25 cellular contexts compared by ENCODE assay signal in genomic region chr13:29524176-29524575, GRCh38.
DNase-seq lines count a peak whose midpoint lies in the region; ATAC-seq, FAIRE-seq and TF ChIP-seq lines count a peak whose summit lies in the region.
"Had no signal": no experiment of that assay in that cellular context is flagged by ENCODE, and none has a peak within 500 bp of the region (broad histone marks: within the 10 kb centered on the region; RNA-seq: fewer than 3 reads in every experiment).

No MANE protein-coding gene starts in this region.

- H3K4me1 Mint-ChIP-seq in activated T-cell treated with anti-CD3 and anti-CD28 coated beads, Interleukin-2, amount 50 U/mL, for 4 hours (ENCODE audit: low read depth): no peaks in the 10 kb centered on the region
- peaks cover 47% of the 10 kb centered on the region for H3K4me1 Mint-ChIP-seq in osteocyte (ENCODE audit: unreplicated experiment)

- H3K36me3 ChIP-seq in endothelial cell of umbilical vein (ENCODE audit: control insufficient read depth in 2 of 2, extremely low read depth in 1 of 2, insufficient read depth in 2 of 2, low read length in 2 of 2) (peaks cover 16 to 19% of the 10 kb centered on the region in 2 experiments), vagina (peaks cover 0 to 33% of the 10 kb centered on the region in 2 donors)
- H3K36me3 ChIP-seq: adrenal gland had no signal

- H3K4me1 ChIP-seq in endothelial cell of umbilical vein (ENCODE audit: control insufficient read depth, extremely low read depth, insufficient read depth, low read length) (peaks cover 34% of the 10 kb centered on the region), vagina (peaks cover 25% of the 10 kb centered on the region)
- H3K4me1 ChIP-seq: adrenal gland, Caco-2, pancreas had no signal

- no peak for TF ChIP-seq CTCF in endothelial cell of umbilical vein (IDR thresholded peaks at IDR 0.05; ENCODE audit: extremely low read depth in 1 of 2, insufficient read depth in 1 of 2, low read depth in 1 of 2, low read length in 2 of 2)
- TF ChIP-seq CTCF in vagina (IDR thresholded peaks at IDR 0.05): no peak
- TF ChIP-seq CTCF in osteocyte (IDR thresholded peaks at IDR 0.05): no peak

- H3K9ac ChIP-seq in endothelial cell of umbilical vein (replicated peaks; ENCODE audit: extremely low read depth, insufficient read depth, low read length): no peak overlapping the region

- POLR2A ChIA-PET in endothelial cell of umbilical vein (lab: Charles Lee): no interaction called here

- TF ChIP-seq POLR2A in endothelial cell of umbilical vein (IDR thresholded peaks at IDR 0.05; ENCODE audit: low read depth, low read length): no peak
- no peak for TF ChIP-seq POLR2A in vagina (IDR thresholded peaks at IDR 0.05)

- H3K27ac ChIP-seq in endothelial cell of umbilical vein (ENCODE audit: insufficient read depth, low read depth, low read length) (peak overlapping the region; percentile 28), vagina (peak overlapping the region; percentile 81)
- H3K27ac ChIP-seq: 22Rv1, adrenal gland, pancreas had no signal

- ATAC-seq in activated T-cell treated with anti-CD3 and anti-CD28 coated beads, Interleukin-2, amount 50 U/mL, for 4 hours: no peak
- ATAC-seq in left lobe of liver (peak; percentile 49), HG02885 (IDR thresholded peaks at IDR 0.05; ENCODE audit: poor library complexity, unreplicated experiment) (no peak)
- ATAC-seq: T-helper 17 cell had no signal

- H3K4me3 ChIP-seq in endothelial cell of umbilical vein (replicated peaks in 1 of 3; ENCODE audit: insufficient read depth in 1 of 3, low read depth in 1 of 3, low read length in 3 of 3) (no peak overlapping the region), vagina (no peak overlapping the region)
- H3K4me3 ChIP-seq: adrenal gland, lung, pancreas had no signal

- no TSS peak for BruUV-seq in endothelial cell of umbilical vein (replicated peaks; lab: Mats Ljungman, UMichigan)

- H3K9me3 ChIP-seq in endothelial cell of umbilical vein (replicated peaks; ENCODE audit: control insufficient read depth, insufficient read depth, low read length) (no peaks in the 10 kb centered on the region), vagina (no peaks in the 10 kb centered on the region)
- H3K9me3 ChIP-seq: adrenal gland, Caco-2, pancreas had no signal

- H3K27me3 Mint-ChIP-seq in activated T-cell treated with anti-CD3 and anti-CD28 coated beads, Interleukin-2, amount 50 U/mL, for 4 hours (ENCODE audit: low read depth): no peaks in the 10 kb centered on the region
- H3K27me3 Mint-ChIP-seq in osteocyte (ENCODE audit: unreplicated experiment): no peaks in the 10 kb centered on the region
- H3K27me3 Mint-ChIP-seq: T-helper 17 cell had no signal

- no peak overlapping the region for H3K4me3 Mint-ChIP-seq in activated T-cell treated with anti-CD3 and anti-CD28 coated beads, Interleukin-2, amount 50 U/mL, for 4 hours
- no peak overlapping the region for H3K4me3 Mint-ChIP-seq in osteocyte (ENCODE audit: unreplicated experiment)
- H3K4me3 Mint-ChIP-seq: immature natural killer cell, T-helper 17 cell had no signal

- intact Hi-C loops in endothelial cell of umbilical vein (cut with micrococcal nuclease) (loop anchor here (5.0 kb wide), 1 partner anchor 68 kb away; no protein-coding TSS in a partner anchor), vagina (cut with DNase I) (no loop called here)

- H4K20me1 ChIP-seq in endothelial cell of umbilical vein (replicated peaks; ENCODE audit: control insufficient read depth, extremely low read depth, insufficient read depth, low read length): no peaks in the 10 kb centered on the region

- peaks cover 15% of the 10 kb centered on the region for H3K79me2 ChIP-seq in endothelial cell of umbilical vein (ENCODE audit: control insufficient read depth, insufficient read depth, low read length)

- H3K27ac Mint-ChIP-seq in osteocyte (ENCODE audit: unreplicated experiment): no peak overlapping the region
- H3K27ac Mint-ChIP-seq: T-helper 17 cell had no signal

- dilution Hi-C loops in endothelial cell of umbilical vein (cut with MboI; ENCODE audit: extremely low pct_ligation_motif_present, low sequenced_read_pairs): no loop called here

- DNase-seq in activated T-cell treated with anti-CD3 and anti-CD28 coated beads, Interleukin-2, amount 50 U/mL, for 1 hour: peak; percentile 7
- no peak for DNase-seq in activated T-cell treated with anti-CD3 and anti-CD28 coated beads, Interleukin-2, amount 50 U/mL, for 4 hours
- DNase-seq in endothelial cell of umbilical vein (ENCODE audit: low read depth, low spot score): no peak
- DNase-seq in left lobe of liver (ENCODE audit: low spot score): no peak
- no peak for DNase-seq in vagina (ENCODE audit: extremely low spot score in 2 of 2)
- DNase-seq in NCI-H1048 (lab: John Stamatoyannopoulos, UW): no peak
- DNase-seq in osteocyte (ENCODE audit: extremely low spot score, unreplicated experiment): no peak
- DNase-seq: activated CD4-positive, alpha-beta T cell treated with anti-CD3 and anti-CD28 coated beads, Interleukin-2, amount 50 U/mL, for 1 hour; activated CD8-positive, alpha-beta memory T cell treated with anti-CD3 and anti-CD28 coated beads, Interleukin-2, amount 50 U/mL, for 4 hours; activated effector memory CD4-positive, alpha-beta T cell treated with anti-CD3 and anti-CD28 coated beads, Interleukin-2, amount 50 U/mL, for 16 hours; Caco-2; caudate nucleus; effector CD8-positive, alpha-beta T cell; immature natural killer cell; IMR-90; NCI-H1417 treated with DMSO at 0.1 percent for 48 hours; NCI-H510A treated with DMSO at 0.1 percent for 48 hours; stimulated activated naive CD4-positive, alpha-beta T cell; T-helper 17 cell had no signal

- no peaks in the 10 kb centered on the region for H3K9me3 Mint-ChIP-seq in activated T-cell treated with anti-CD3 and anti-CD28 coated beads, Interleukin-2, amount 50 U/mL, for 4 hours
- H3K9me3 Mint-ChIP-seq in osteocyte (ENCODE audit: unreplicated experiment): no peaks in the 10 kb centered on the region
- H3K9me3 Mint-ChIP-seq: immature natural killer cell had no signal

- no peak overlapping the region for H2AFZ ChIP-seq in endothelial cell of umbilical vein (ENCODE audit: low read depth, low read length)

- H3K36me3 Mint-ChIP-seq in activated T-cell treated with anti-CD3 and anti-CD28 coated beads, Interleukin-2, amount 50 U/mL, for 4 hours (ENCODE audit: insufficient read depth): peaks cover 56% of the 10 kb centered on the region
- peaks cover 51% of the 10 kb centered on the region for H3K36me3 Mint-ChIP-seq in osteocyte (ENCODE audit: unreplicated experiment)

- no peak for FAIRE-seq in endothelial cell of umbilical vein (lab: Jason Lieb, UNC)
- FAIRE-seq: pancreas, RCC 7860 had no signal

- H3K4me2 ChIP-seq in endothelial cell of umbilical vein (ENCODE audit: insufficient read depth, low read length): no peak overlapping the region

- H3K9me1 ChIP-seq in endothelial cell of umbilical vein (replicated peaks; ENCODE audit: control insufficient read depth, extremely low read depth, insufficient read depth, low read length): no peaks in the 10 kb centered on the region

- CTCF ChIA-PET in endothelial cell of umbilical vein (lab: Charles Lee): no interaction called here

- H3K27me3 ChIP-seq in endothelial cell of umbilical vein (ENCODE audit: control insufficient read depth in 2 of 2, insufficient read depth in 2 of 2, low read length in 2 of 2) (no peaks in the 10 kb centered on the region), vagina (no peaks in the 10 kb centered on the region)
- H3K27me3 ChIP-seq: adrenal gland, pancreas had no signal

TF ChIP-seq in endothelial cell of umbilical vein, 7 proteins besides CTCF, POLR2A, EP300 and RAD21:
- TF ChIP-seq MAX (IDR thresholded peaks at IDR 0.05; ENCODE audit: insufficient read depth, insufficient read length): no peak
- no peak for TF ChIP-seq POLR2AphosphoS5 (IDR thresholded peaks at IDR 0.05; ENCODE audit: insufficient read depth, low read depth, low read length)
- TF ChIP-seq JUN (IDR thresholded peaks at IDR 0.05; ENCODE audit: borderline replicate concordance, insufficient read depth, insufficient read length, low read depth): no peak
- TF ChIP-seq GATA2 (IDR thresholded peaks at IDR 0.05; ENCODE audit: insufficient read depth, insufficient read length, low read depth, low read length): no peak
- no peak for TF ChIP-seq MYC (IDR thresholded peaks at IDR 0.05; ENCODE audit: low read depth, low read length)
- TF ChIP-seq FOS (IDR thresholded peaks at IDR 0.05; ENCODE audit: borderline replicate concordance, insufficient read depth, low read length): no peak
- no peak for TF ChIP-seq EZH2 (IDR thresholded peaks at IDR 0.05; ENCODE audit: borderline replicate concordance, low read depth, low read length, severe bottlenecking)
TF ChIP-seq in endothelial cell of umbilical vein: peak in this region for 0.
